18 cellular contexts compared by ENCODE assay signal in genomic region chr11:128535468-128536457, GRCh38. TPM values are rescaled to one million over a fixed set of nuclear protein-coding genes. Genes with fewer than 3 reads are reported as not detected.
DNase-seq lines count a peak whose midpoint lies in the region; ATAC-seq, FAIRE-seq and TF ChIP-seq lines count a peak whose summit lies in the region.
"Had no signal": no experiment of that assay in that cellular context is flagged by ENCODE, and none has a peak within 500 bp of the region (broad histone marks: within the 10 kb centered on the region; RNA-seq: fewer than 3 reads in every experiment).

No MANE protein-coding gene starts in this region.

- H3K4me3 ChIP-seq in A549, result no peak overlapping the region
- H3K4me3 ChIP-seq in LNCaP clone FGC (ENCODE audit: low read depth, low read length), result no peak overlapping the region
- H3K4me3 ChIP-seq in tibial nerve, result no peak overlapping the region
- H3K4me3 ChIP-seq: K562 had no signal

- no peaks in the 10 kb centered on the region for H3K27me3 ChIP-seq in tibial nerve

- H3K36me3 ChIP-seq in tibial nerve, result no peaks in the 10 kb centered on the region

- DNase-seq in A549 (ENCODE audit: low read depth in 1 of 2, low spot score in 1 of 2) (no peak), LNCaP clone FGC (ENCODE audit: low read depth) (peak; percentile 57), RCC 7860 (ENCODE audit: low spot score) (no peak), left colon (no peak), tibial nerve (ENCODE audit: low spot score in 2 of 2) (no peak), anterior cingulate cortex (lab: John Stamatoyannopoulos, UW) (no peak), HUDEP-2 (lab: John Stamatoyannopoulos, UW; ENCODE audit: unreplicated experiment in 76 of 76) (no peak)
- DNase-seq in activated CD8-positive, alpha-beta memory T cell treated with anti-CD3 and anti-CD28 coated beads for 24 hours, result no peak
- DNase-seq: DMS 273 treated with DMSO at 0.1 percent for 48 hours; MV-4-11; NCI-H146; NCI-H226; NCI-H524 treated with DMSO at 0.1 percent for 48 hours; NK-92 treated with Interleukin-12 subunit alpha and Interleukin-12 subunit beta, amount 100 ng/mL, for 24 hours; RPMI8226; SIG-M5 had no signal

- TF ChIP-seq CTCF in A549 (IDR thresholded peaks at IDR 0.05), result no peak
- TF ChIP-seq CTCF in LNCaP clone FGC (IDR thresholded peaks at IDR 0.05; ENCODE audit: control insufficient read depth, extremely low read depth, insufficient read depth), result no peak
- no peak for TF ChIP-seq CTCF in tibial nerve (IDR thresholded peaks at IDR 0.05)

- POLR2A ChIA-PET in A549 (lab: Yijun Ruan, JAX), result interaction anchor here (0.6 kb wide), 1 partner anchor 93 kb away, joined by 3 read pairs; no protein-coding TSS in a partner anchor

- ATAC-seq in A549 (no peak), left colon (peak; percentile 94)
- ATAC-seq: K562 had no signal

- TF ChIP-seq EP300 in A549 (IDR thresholded peaks at IDR 0.05), result no peak
- TF ChIP-seq EP300 in tibial nerve (IDR thresholded peaks at IDR 0.05), result no peak

- 86% methylated on average over 1 of the region's 1 CpG for WGBS in A549 (ENCODE audit: missing lambda C conversion rate)
- 75 to 83% methylated on average over 1 of the region's 1 CpG for WGBS in tibial nerve, 2 donors

- peaks cover 8% of the 10 kb centered on the region; the same call in 2 of the 3 replicates for H3K4me1 ChIP-seq in A549
- H3K4me1 ChIP-seq in tibial nerve, result peaks cover 0 to 26% (median 5%) of the 10 kb centered on the region in 4 donors

- no peak for FAIRE-seq in A549 (lab: Jason Lieb, UNC)
- FAIRE-seq in RCC 7860 (lab: Jason Lieb, UNC), result peak; percentile 42
- FAIRE-seq: K562 had no signal

- H3K4me2 ChIP-seq in A549, result peak overlapping the region; percentile 40

- H3K27ac ChIP-seq in A549 (no peak overlapping the region), tibial nerve (no peak overlapping the region)
- H3K27ac ChIP-seq: C4-2B had no signal

- no peak for TF ChIP-seq RAD21 in A549 (conservative IDR thresholded peaks at IDR 0.05 in 1 of 2, IDR thresholded peaks at IDR 0.05 in 1 of 2)

- intact Hi-C loops in left colon (cut with DNase I, micrococcal nuclease), result no loop called here

- TF ChIP-seq POLR2A in A549 (IDR thresholded peaks at IDR 0.05; ENCODE audit: low read length) (no peak), tibial nerve (IDR thresholded peaks at IDR 0.05) (no peak)

- CTCF ChIA-PET in A549 (lab: Yijun Ruan, JAX), result no interaction called here

- no peaks in the 10 kb centered on the region for H3K9me3 ChIP-seq in A549
- no peaks in the 10 kb centered on the region for H3K9me3 ChIP-seq in tibial nerve

TF ChIP-seq in A549, 52 proteins besides CTCF, POLR2A, EP300 and RAD21:
- TF ChIP-seq MAZ (IDR thresholded peaks at IDR 0.05; ENCODE audit: borderline replicate concordance, low read depth, low read length), result no peak
- no peak for TF ChIP-seq EHMT2 (IDR thresholded peaks at IDR 0.05; ENCODE audit: low read depth)
- TF ChIP-seq ZSCAN20 (CRISPR knock-in tag; IDR thresholded peaks at IDR 0.05), result no peak
- no peak for TF ChIP-seq GATA3 (IDR thresholded peaks at IDR 0.05; ENCODE audit: borderline replicate concordance)
- no peak for TF ChIP-seq BHLHE40 (IDR thresholded peaks at IDR 0.05; ENCODE audit: low read depth, low read length)
- no peak for TF ChIP-seq JUN (IDR thresholded peaks at IDR 0.05)
- no peak for TF ChIP-seq NPAS2 (CRISPR knock-in tag; IDR thresholded peaks at IDR 0.05; ENCODE audit: borderline replicate concordance)
- TF ChIP-seq FOSL2 (IDR thresholded peaks at IDR 0.05), result no peak
- TF ChIP-seq FOSL2 (CRISPR knock-in tag; IDR thresholded peaks at IDR 0.05), result no peak
- TF ChIP-seq ZC3H11A (IDR thresholded peaks at IDR 0.05), result no peak
- no peak for TF ChIP-seq KDM1A (IDR thresholded peaks at IDR 0.05; ENCODE audit: low read depth)
- no peak for TF ChIP-seq HEYL (CRISPR knock-in tag; IDR thresholded peaks at IDR 0.05)
- no peak for TF ChIP-seq ZFP36 (IDR thresholded peaks at IDR 0.05; ENCODE audit: borderline replicate concordance, partially characterized antibody)
- no peak for TF ChIP-seq HOXA7 (CRISPR knock-in tag; IDR thresholded peaks at IDR 0.05)
- TF ChIP-seq ATOH8 (CRISPR knock-in tag; IDR thresholded peaks at IDR 0.05; ENCODE audit: low read depth), result no peak
- no peak for TF ChIP-seq ELK1 (IDR thresholded peaks at IDR 0.05; ENCODE audit: low read depth, low read length)
- TF ChIP-seq REST (IDR thresholded peaks at IDR 0.05), result no peak
- TF ChIP-seq PHF8 (IDR thresholded peaks at IDR 0.05; ENCODE audit: borderline replicate concordance, low read depth), result no peak

RNA-seq across cellular contexts. Expression of gene ETS1, which starts 51.6 kb away (rescaled TPM):
- polyA plus RNA-seq in A549 (2011; rRNA removed), result 18.8 and 20.0 TPM in 2 replicates
- polyA plus RNA-seq in A549 (2012; cell fraction: cytosol; rRNA removed), result 9.5 and 11.6 TPM in 2 replicates
- polyA plus RNA-seq in A549 (2012; cell fraction: nucleus; rRNA removed), result 7.7 and 11.8 TPM in 2 replicates
- 14.5 to 20.1 TPM (median 16.5 TPM) in 3 replicates for polyA plus RNA-seq in A549 (2017; fragmentation: RNase III; extraction: RNeasy Plus Mini Kit Qiagen cat#74134 plus additional on column Dnase treatment)
- polyA minus RNA-seq in A549 (2011; rRNA and poly(A)+ RNA removed), result 23.5 and 27.2 TPM in 2 replicates
- 10 to 100 TPM; 23.0 to 38.0 TPM for total RNA-seq in left colon
- total RNA-seq in tibial nerve, result 10 to 100 TPM; 46.3 to 70.6 (median 57.6) TPM
